In the genomic region with DNA sequence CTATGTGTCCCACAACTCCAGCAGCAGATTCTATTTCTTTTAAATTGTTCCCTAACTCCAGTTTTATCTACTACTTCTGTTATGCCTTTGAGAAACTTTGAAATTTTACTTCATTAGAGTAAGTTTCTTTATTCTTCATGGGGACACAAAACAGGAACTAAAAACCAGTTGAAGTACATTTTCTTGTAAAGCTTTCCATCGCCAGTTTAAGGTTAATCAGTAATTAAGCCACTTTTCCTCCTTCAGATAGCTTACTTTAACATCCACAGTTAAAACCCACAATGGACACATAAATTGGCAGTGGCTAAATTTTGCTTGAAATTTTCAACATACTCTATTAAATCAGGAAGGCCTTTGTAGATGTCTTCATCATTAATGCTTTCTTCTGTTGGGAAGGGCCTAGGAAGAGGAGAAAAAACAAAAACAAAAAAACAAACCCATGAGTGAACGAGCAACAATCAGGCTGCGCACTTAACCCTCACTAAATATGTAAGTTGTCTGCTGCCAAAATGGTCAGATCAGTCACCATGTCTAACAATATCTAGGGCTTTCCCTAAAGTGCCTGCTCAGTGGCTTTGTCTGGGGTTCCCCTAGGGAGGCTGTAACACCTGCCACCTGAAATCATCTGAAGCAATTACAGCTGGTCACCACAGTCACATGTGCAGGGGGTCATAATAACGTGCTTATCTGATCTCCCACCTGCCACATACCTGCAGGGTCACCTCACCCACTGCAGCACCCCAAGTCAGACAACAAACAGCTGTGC, we compare ENCODE assay signal across 11 cellular contexts.
A peak's percentile ranks its signal among the peaks of the same experiment; 100 is the strongest.
DNase-seq lines count a peak whose midpoint lies in the region; ATAC-seq and TF ChIP-seq lines count a peak whose summit lies in the region.
"Had no signal": no experiment of that assay in that cellular context is flagged by ENCODE, and none has a peak within 500 bp of the region (broad histone marks: within the 10 kb centered on the region; RNA-seq: fewer than 3 reads in every experiment).

No MANE protein-coding gene starts in this region.

- peaks cover 0 to 2% (median 0%) of the 10 kb centered on the region in 3 donors for H3K27me3 Mint-ChIP-seq in CD14-positive monocyte (ENCODE audit: low read depth in 3 of 3)
- no peaks in the 10 kb centered on the region for H3K27me3 Mint-ChIP-seq in activated CD8-positive, alpha-beta memory T cell treated with anti-CD3 and anti-CD28 coated beads, Interleukin-2, amount 10 ng/mL, durations not matched to agents 7 days and 5 days

- peak overlapping the region; percentile 31 for H3K27ac ChIP-seq in caudate nucleus (ENCODE audit: low read depth, low read length)

- peaks cover 36 to 38% of the 10 kb centered on the region in 2 donors for H3K36me3 Mint-ChIP-seq in CD14-positive monocyte
- no peaks in the 10 kb centered on the region for H3K36me3 Mint-ChIP-seq in activated CD8-positive, alpha-beta memory T cell treated with anti-CD3 and anti-CD28 coated beads, Interleukin-2, amount 10 ng/mL, durations not matched to agents 7 days and 5 days

- no peak for DNase-seq in caudate nucleus (lab: John Stamatoyannopoulos, UW)
- no peak for DNase-seq in CD14-positive monocyte (ENCODE audit: low spot score)
- DNase-seq in NCI-H1694 (lab: John Stamatoyannopoulos, UW) = no peak
- DNase-seq in activated CD8-positive, alpha-beta memory T cell treated with anti-CD3 and anti-CD28 coated beads, Interleukin-2, amount 10 ng/mL, durations not matched to agents 7 days and 5 days = no peak
- no peak for DNase-seq in NCI-H1048 (lab: John Stamatoyannopoulos, UW)
- DNase-seq: effector CD4-positive, alpha-beta T cell; mesendoderm; NCI-H2081 treated with DMSO at 0.1 percent for 48 hours had no signal

- TF ChIP-seq CTCF in CD14-positive monocyte (IDR thresholded peaks at IDR 0.05) = no peak

- H3K9me3 Mint-ChIP-seq in CD14-positive monocyte = no peaks in the 10 kb centered on the region
- no peaks in the 10 kb centered on the region for H3K9me3 Mint-ChIP-seq in activated CD8-positive, alpha-beta memory T cell treated with anti-CD3 and anti-CD28 coated beads, Interleukin-2, amount 10 ng/mL, durations not matched to agents 7 days and 5 days (ENCODE audit: low read depth)

- peaks cover under 1% of the 10 kb centered on the region for H3K4me1 Mint-ChIP-seq in CD14-positive monocyte
- H3K4me1 Mint-ChIP-seq in activated CD8-positive, alpha-beta memory T cell treated with anti-CD3 and anti-CD28 coated beads, Interleukin-2, amount 10 ng/mL, durations not matched to agents 7 days and 5 days = no peaks in the 10 kb centered on the region

- peak overlapping the region in 1 of 7 donors; percentile 5 for H3K27ac Mint-ChIP-seq in CD14-positive monocyte
- no peak overlapping the region for H3K27ac Mint-ChIP-seq in activated CD8-positive, alpha-beta memory T cell treated with anti-CD3 and anti-CD28 coated beads, Interleukin-2, amount 10 ng/mL, durations not matched to agents 7 days and 5 days

- CTCF ChIA-PET in activated CD8-positive, alpha-beta memory T cell treated with anti-CD3 and anti-CD28 coated beads, Interleukin-2, amount 10 ng/mL, durations not matched to agents 7 days and 5 days (lab: Charles Lee) = interaction anchor here (0.8 to 1.0 kb wide), 2 partner anchors 89 to 348 kb away, joined by 3 read pairs; no protein-coding TSS in a partner anchor

- no peak overlapping the region for H3K4me3 Mint-ChIP-seq in CD14-positive monocyte
- no peak overlapping the region for H3K4me3 Mint-ChIP-seq in activated CD8-positive, alpha-beta memory T cell treated with anti-CD3 and anti-CD28 coated beads, Interleukin-2, amount 10 ng/mL, durations not matched to agents 7 days and 5 days

- ATAC-seq in GM18519 (IDR thresholded peaks at IDR 0.05; ENCODE audit: low FRiP score, unreplicated experiment) = peak; percentile 88
- ATAC-seq in GM21526 (IDR thresholded peaks at IDR 0.05; ENCODE audit: low FRiP score, unreplicated experiment) = peak; percentile 86
- ATAC-seq in HG03439 (IDR thresholded peaks at IDR 0.05; ENCODE audit: unreplicated experiment) = peak; percentile 94
- no peak for ATAC-seq in activated CD8-positive, alpha-beta memory T cell treated with anti-CD3 and anti-CD28 coated beads, Interleukin-2, amount 10 ng/mL, durations not matched to agents 7 days and 5 days

- intact Hi-C loops in CD14-positive monocyte (cut with micrococcal nuclease) = no loop called here
